In the genomic region with DNA sequence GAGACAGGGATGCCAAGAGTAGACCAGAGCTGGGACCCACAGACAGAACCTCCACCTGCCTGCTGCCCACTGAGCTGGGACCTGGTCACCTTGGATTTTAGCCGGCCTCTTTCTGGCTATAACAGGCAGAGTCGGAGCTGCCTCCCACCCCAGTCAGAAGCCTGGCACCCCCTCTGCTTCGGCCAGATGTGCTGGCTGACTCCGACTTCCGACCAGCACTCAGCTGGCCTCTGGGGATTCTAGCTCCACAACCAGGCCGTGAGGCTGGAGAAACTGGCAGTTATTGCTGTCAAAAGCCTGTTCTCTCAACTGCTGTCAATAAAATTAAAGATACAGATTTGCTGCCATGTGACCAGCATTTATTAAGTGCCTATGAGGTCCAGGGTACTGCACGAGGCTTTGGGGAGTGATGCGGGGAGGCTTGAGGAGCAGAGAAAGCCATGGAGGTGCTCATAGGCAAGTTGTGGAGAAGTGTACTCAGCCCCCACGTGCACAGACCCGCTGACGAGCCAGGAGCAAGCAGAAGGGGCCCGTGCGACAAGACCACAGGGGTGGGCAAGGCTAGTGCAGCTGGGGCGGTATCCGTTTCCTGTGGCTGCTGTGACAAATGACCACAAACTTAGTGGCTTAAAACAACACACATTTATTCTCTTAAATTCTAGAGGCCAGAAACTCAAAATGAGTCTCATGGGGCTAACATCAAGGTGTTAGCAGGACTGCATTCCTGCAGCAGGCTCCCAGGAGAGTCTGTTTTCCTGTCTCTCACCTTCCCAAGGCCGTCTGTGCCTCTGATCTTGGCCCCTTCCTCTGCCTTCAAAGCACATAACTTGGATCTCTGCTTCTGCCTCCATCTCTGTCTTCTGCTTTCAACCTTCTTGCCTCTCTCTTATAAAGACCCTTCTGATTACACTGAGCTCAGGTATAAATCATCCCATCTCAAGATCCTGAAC, we compare ENCODE assay signal across 26 cellular contexts. TPM values are rescaled to one million over a fixed set of nuclear protein-coding genes. Genes with fewer than 3 reads are reported as not detected.
A peak's percentile ranks its signal among the peaks of the same experiment; 100 is the strongest.
DNase-seq lines count a peak whose midpoint lies in the region; ATAC-seq and TF ChIP-seq lines count a peak whose summit lies in the region.
"Had no signal": no experiment of that assay in that cellular context is flagged by ENCODE, and none has a peak within 500 bp of the region (broad histone marks: within the 10 kb centered on the region; RNA-seq: fewer than 3 reads in every experiment).

No MANE protein-coding gene starts in this region.

- H3K27ac ChIP-seq in lower lobe of right lung: no peak overlapping the region
- no peak overlapping the region for H3K27ac ChIP-seq in caudate nucleus (ENCODE audit: low read depth, low read length)
- H3K27ac ChIP-seq in foreskin keratinocyte: no peak overlapping the region
- no peak overlapping the region for H3K27ac ChIP-seq in adrenal gland
- H3K27ac ChIP-seq: cardiac muscle cell, hepatocyte, prostate gland, RWPE1, SK-N-MC, suprapubic skin, uterus had no signal

- no peaks in the 10 kb centered on the region for H3K4me1 ChIP-seq in lower lobe of right lung
- H3K4me1 ChIP-seq in foreskin keratinocyte: no peaks in the 10 kb centered on the region
- no peaks in the 10 kb centered on the region for H3K4me1 ChIP-seq in adrenal gland (replicated peaks in 1 of 2)
- H3K4me1 ChIP-seq: prostate gland, uterus had no signal

- H3K4me1 Mint-ChIP-seq in CD14-positive monocyte: peaks cover 15% of the 10 kb centered on the region
- H3K4me1 Mint-ChIP-seq in activated CD8-positive, alpha-beta T cell treated with anti-CD3 and anti-CD28 coated beads, Interleukin-2, amount 10 ng/mL, durations not matched to agents 7 days and 5 days (ENCODE audit: low read depth): peaks cover 30% of the 10 kb centered on the region

- peak; percentile 42 for DNase-seq in CD14-positive monocyte (ENCODE audit: low spot score)
- peak; percentile 62 for DNase-seq in activated CD8-positive, alpha-beta T cell treated with anti-CD3 and anti-CD28 coated beads, Interleukin-2, amount 10 ng/mL, durations not matched to agents 7 days and 5 days
- DNase-seq in lower lobe of right lung: peak; percentile 18
- no peak for DNase-seq in caudate nucleus (lab: John Stamatoyannopoulos, UW)
- no peak for DNase-seq in foreskin keratinocyte
- DNase-seq in adrenal gland: no peak
- DNase-seq: activated B cell treated with CpG ODN at 0.5 μM for 24 hours; activated CD4-positive, alpha-beta T cell treated with anti-CD3 and anti-CD28 coated beads, Interleukin-2, amount 50 U/mL, for 4 hours; activated naive CD4-positive, alpha-beta T cell treated with Interleukin-2 at 50 U/mL for 16 hours; anterior cingulate cortex; CD4-positive, alpha-beta memory T cell; dermis blood vessel endothelial cell; foreskin fibroblast; left ventricle myocardium superior; mucosa of descending colon; NCI-H1417; uterus had no signal

- peaks cover 6 to 45% (median 7%) of the 10 kb centered on the region in 3 donors for H3K27me3 Mint-ChIP-seq in CD14-positive monocyte (ENCODE audit: low read depth in 3 of 3)
- H3K27me3 Mint-ChIP-seq in activated CD8-positive, alpha-beta T cell treated with anti-CD3 and anti-CD28 coated beads, Interleukin-2, amount 10 ng/mL, durations not matched to agents 7 days and 5 days (ENCODE audit: low read depth): peaks cover 17% of the 10 kb centered on the region

- ATAC-seq in HG03460 (IDR thresholded peaks at IDR 0.05; ENCODE audit: unreplicated experiment): peak; percentile 47
- ATAC-seq in activated CD8-positive, alpha-beta T cell treated with anti-CD3 and anti-CD28 coated beads, Interleukin-2, amount 10 ng/mL, durations not matched to agents 7 days and 5 days: peak; percentile 32
- ATAC-seq in lower lobe of right lung: no peak
- no peak for ATAC-seq in HG03565 (IDR thresholded peaks at IDR 0.05; ENCODE audit: unreplicated experiment)
- no peak for ATAC-seq in foreskin keratinocyte
- ATAC-seq: left ventricle myocardium superior, mucosa of descending colon had no signal

- intact Hi-C loops in CD14-positive monocyte (cut with micrococcal nuclease) (no loop called here), lower lobe of right lung (cut with DNase I) (no loop called here), adrenal gland (cut with DNase I) (no loop called here)

- H3K36me3 Mint-ChIP-seq in CD14-positive monocyte: no peaks in the 10 kb centered on the region
- no peaks in the 10 kb centered on the region for H3K36me3 Mint-ChIP-seq in activated CD8-positive, alpha-beta T cell treated with anti-CD3 and anti-CD28 coated beads, Interleukin-2, amount 10 ng/mL, durations not matched to agents 7 days and 5 days (ENCODE audit: low read depth)
- H3K36me3 Mint-ChIP-seq: CD4-positive, alpha-beta memory T cell had no signal

- H3K9me3 ChIP-seq in lower lobe of right lung (no peaks in the 10 kb centered on the region), adrenal gland (replicated peaks in 1 of 3) (no peaks in the 10 kb centered on the region)
- H3K9me3 ChIP-seq: mucosa of descending colon, prostate gland, suprapubic skin, uterus had no signal

- TF ChIP-seq CTCF in CD14-positive monocyte (IDR thresholded peaks at IDR 0.05) (no peak), lower lobe of right lung (IDR thresholded peaks at IDR 0.05) (no peak), foreskin keratinocyte (conservative IDR thresholded peaks at IDR 0.05) (no peak), adrenal gland (IDR thresholded peaks at IDR 0.05) (no peak)

- WGBS in adrenal gland, 4 donors: 53 to 64% (median 57%) methylated on average over 11 to 16 of the region's 16 CpGs

- no peak for TF ChIP-seq POLR2A in adrenal gland (IDR thresholded peaks at IDR 0.05)

- H3K4me3 Mint-ChIP-seq in CD14-positive monocyte: no peak overlapping the region
- H3K4me3 Mint-ChIP-seq in activated CD8-positive, alpha-beta T cell treated with anti-CD3 and anti-CD28 coated beads, Interleukin-2, amount 10 ng/mL, durations not matched to agents 7 days and 5 days: no peak overlapping the region
- H3K4me3 Mint-ChIP-seq: activated B cell treated with CpG ODN at 0.5 μM for 24 hours; CD4-positive, alpha-beta memory T cell; T-helper 2 cell treated with Interferon-gamma antibody and Interleukin-4, amounts not matched to agents 5 μg/mL and 100 μg/mL, for 36 hours had no signal

- CTCF ChIA-PET in activated CD8-positive, alpha-beta T cell treated with anti-CD3 and anti-CD28 coated beads, Interleukin-2, amount 10 ng/mL, durations not matched to agents 7 days and 5 days (lab: Charles Lee): interaction anchor here (0.8 to 2.9 kb wide), 3 partner anchors 13 to 30 kb away, joined by 3 to 12 read pairs (median 3); a partner anchor contains a TSS

- H3K27ac Mint-ChIP-seq in CD14-positive monocyte: no peak overlapping the region
- H3K27ac Mint-ChIP-seq in activated CD8-positive, alpha-beta T cell treated with anti-CD3 and anti-CD28 coated beads, Interleukin-2, amount 10 ng/mL, durations not matched to agents 7 days and 5 days: peak overlapping the region; percentile 37
- H3K27ac Mint-ChIP-seq: activated B cell treated with CpG ODN at 0.5 μM for 24 hours; CD4-positive, alpha-beta memory T cell; T-helper 2 cell treated with Interferon-gamma antibody and Interleukin-4, amounts not matched to agents 5 μg/mL and 100 μg/mL, for 36 hours had no signal

- no peaks in the 10 kb centered on the region for H3K36me3 ChIP-seq in lower lobe of right lung
- H3K36me3 ChIP-seq in adrenal gland (replicated peaks in 1 of 2): no peaks in the 10 kb centered on the region
- H3K36me3 ChIP-seq: cardiac muscle cell, prostate gland, suprapubic skin, uterus had no signal

- H3K4me3 ChIP-seq in lower lobe of right lung: no peak overlapping the region
- no peak overlapping the region for H3K4me3 ChIP-seq in adrenal gland
- H3K4me3 ChIP-seq: cardiac muscle cell, hepatocyte, mucosa of descending colon, prostate gland, SK-N-MC, suprapubic skin, uterus had no signal

- H3K27me3 ChIP-seq in lower lobe of right lung (ENCODE audit: low read depth): peaks cover 46% of the 10 kb centered on the region
- H3K27me3 ChIP-seq in foreskin keratinocyte: peaks cover 46% of the 10 kb centered on the region
- H3K27me3 ChIP-seq in adrenal gland: no peaks in the 10 kb centered on the region
- H3K27me3 ChIP-seq: cardiac muscle cell, hepatocyte, uterus had no signal

- peaks cover 0 to 2% (median 0%) of the 10 kb centered on the region in 7 donors for H3K9me3 Mint-ChIP-seq in CD14-positive monocyte
- H3K9me3 Mint-ChIP-seq in activated CD8-positive, alpha-beta T cell treated with anti-CD3 and anti-CD28 coated beads, Interleukin-2, amount 10 ng/mL, durations not matched to agents 7 days and 5 days (ENCODE audit: insufficient read depth): no peaks in the 10 kb centered on the region
- H3K9me3 Mint-ChIP-seq: activated B cell treated with CpG ODN at 0.5 μM for 24 hours had no signal

- POLR2A ChIA-PET in activated CD8-positive, alpha-beta T cell treated with anti-CD3 and anti-CD28 coated beads, Interleukin-2, amount 10 ng/mL, durations not matched to agents 7 days and 5 days (lab: Charles Lee): interaction anchor here (0.8 to 1.0 kb wide), 2 partner anchors 39 kb away, joined by 3 read pairs; a partner anchor contains a TSS

RNA-seq across cellular contexts. Expression of a gene that starts 13.1 kb away (rescaled TPM):
- polyA plus RNA-seq in CD14-positive monocyte (under 1 TPM; 0.06 to 0.21 TPM), foreskin keratinocyte (not detected in 2 replicates), adrenal gland (under 1 TPM in 1 of 3 donors, not detected in 2; 0.03 TPM)
- not detected for total RNA-seq in activated CD8-positive, alpha-beta T cell treated with anti-CD3 and anti-CD28 coated beads, Interleukin-2, amount 10 ng/mL, durations not matched to agents 7 days and 5 days
- total RNA-seq in lower lobe of right lung (1.1 TPM), foreskin keratinocyte (not detected in 2 replicates), adrenal gland (under 1 TPM in 2 of 8 donors, not detected in 6; 0.14 to 0.46 TPM)
- total RNA-seq: CD4-positive, alpha-beta memory T cell; dermis blood vessel endothelial cell; suprapubic skin had no signal
- polyA plus RNA-seq: cardiac muscle cell; CD4-positive, alpha-beta memory T cell; hepatocyte had no signal

RNA-seq across cellular contexts. Expression of a gene that starts 39.2 kb away (rescaled TPM):
- polyA plus RNA-seq in CD14-positive monocyte (10 to 100 TPM; 21.3 to 24.4 TPM), foreskin keratinocyte (59.5 and 66.5 TPM in 2 replicates), adrenal gland (100 to 1,000 TPM in 1 of 3 donors, 10 to 100 TPM in 2; 51.2 to 139 (median 99.5) TPM)
- total RNA-seq in activated CD8-positive, alpha-beta T cell treated with anti-CD3 and anti-CD28 coated beads, Interleukin-2, amount 10 ng/mL, durations not matched to agents 7 days and 5 days: 10 to 100 TPM; 89.3 to 95.7 TPM
- total RNA-seq in lower lobe of right lung (44.8 TPM), foreskin keratinocyte (61.0 and 66.3 TPM in 2 replicates), adrenal gland (10 to 100 TPM; 43.9 to 84.5 (median 57.4) TPM)

RNA-seq across cellular contexts. Expression of a gene that starts 47.2 kb away (rescaled TPM):
- polyA plus RNA-seq in CD14-positive monocyte (1 to 10 TPM; 3.3 to 5.8 TPM), foreskin keratinocyte (6.7 and 6.9 TPM in 2 replicates), adrenal gland (10 to 100 TPM; 29.4 to 37.6 (median 30.6) TPM)
- total RNA-seq in activated CD8-positive, alpha-beta T cell treated with anti-CD3 and anti-CD28 coated beads, Interleukin-2, amount 10 ng/mL, durations not matched to agents 7 days and 5 days: 10 to 100 TPM; 26.1 to 26.6 TPM
- total RNA-seq in lower lobe of right lung (50.9 TPM), foreskin keratinocyte (20.9 and 22.7 TPM in 2 replicates), adrenal gland (10 to 100 TPM; 38.5 to 87.7 (median 58.7) TPM)

Comparison
In these comparisons a context has a peak if more than half of its experiments do, and no peak if none do; other contexts are left out.
1. DNase-seq: peak in CD14-positive monocyte (single experiment), activated CD8-positive, alpha-beta T cell treated with anti-CD3 and anti-CD28 coated beads, Interleukin-2, amount 10 ng/mL, durations not matched to agents 7 days and 5 days (single experiment) and lower lobe of right lung (single experiment); none in caudate nucleus (0 of 61), foreskin keratinocyte (0 of 2) and adrenal gland (0 of 7).
2. ATAC-seq: peak in HG03460 (single experiment) and activated CD8-positive, alpha-beta T cell treated with anti-CD3 and anti-CD28 coated beads, Interleukin-2, amount 10 ng/mL, durations not matched to agents 7 days and 5 days (single experiment); none in lower lobe of right lung (0 of 2), HG03565 (single experiment) and foreskin keratinocyte (single experiment).